ENCODE assay signal across 22 cellular contexts in the genomic region with DNA sequence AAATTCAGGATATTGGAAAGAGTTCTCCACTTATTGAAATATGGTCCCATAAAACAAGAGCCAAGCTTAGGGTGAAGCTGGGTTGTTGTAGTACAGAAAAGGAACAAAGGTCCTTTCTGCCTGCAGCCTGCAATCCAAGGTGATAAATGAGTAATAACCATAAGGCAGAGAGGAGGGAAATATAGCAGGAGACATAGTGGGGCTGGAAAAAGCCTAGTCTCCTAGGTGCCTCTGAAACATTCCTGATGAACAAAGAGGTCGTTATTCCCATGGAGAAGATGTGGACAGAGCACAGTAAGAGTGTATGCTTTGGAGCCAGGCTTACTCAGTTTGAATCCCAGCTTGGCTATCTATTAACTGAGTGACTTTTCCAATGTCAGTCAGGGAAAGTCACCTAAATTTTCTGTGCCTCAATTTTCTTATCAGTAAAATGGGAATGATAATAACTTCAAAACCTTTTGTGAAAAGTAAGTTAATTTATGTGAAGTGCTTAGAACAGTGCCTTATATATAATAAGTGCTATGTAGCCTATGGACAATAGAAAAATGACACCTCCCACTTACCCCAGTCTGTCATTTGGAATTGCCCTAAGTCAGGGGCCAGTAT.
"Had no signal": no experiment of that assay in that cellular context is flagged by ENCODE, and none has a peak within 500 bp of the region (broad histone marks: within the 10 kb centered on the region; RNA-seq: fewer than 3 reads in every experiment).

No MANE protein-coding gene starts in this region.

- H3K4me3 ChIP-seq: ascending aorta, left lung, lower lobe of right lung, right atrium auricular region, spleen, suprapubic skin, tibial nerve had no signal

- H3K9me3 ChIP-seq: ascending aorta, left lung, lower lobe of right lung, suprapubic skin, tibial nerve had no signal

- H3K36me3 ChIP-seq: ascending aorta, brain microvascular endothelial cell, left lung, lower lobe of right lung, right atrium auricular region, spleen, suprapubic skin, tibial nerve had no signal

- ATAC-seq: activated CD4-positive, CD25-positive, alpha-beta regulatory T cell treated with anti-CD3 and anti-CD28 coated beads, Interleukin-2, amount 50 U/mL, for 24 hours; natural killer cell had no signal

- H3K4me1 ChIP-seq: ascending aorta, left lung, lower lobe of right lung, right atrium auricular region, spleen, suprapubic skin had no signal

- H3K27ac ChIP-seq: ascending aorta, brain microvascular endothelial cell, left lung, lower lobe of right lung, right atrium auricular region, spleen, suprapubic skin, tibial nerve, VCaP had no signal

- DNase-seq: activated CD4-positive, alpha-beta memory T cell treated with anti-CD3 and anti-CD28 coated beads, Interleukin-2, amount 10 ng/mL, durations not matched to agents 7 days and 5 days; activated CD4-positive, alpha-beta T cell treated with anti-CD3 and anti-CD28 coated beads, Interleukin-2, amount 10 ng/mL, durations not matched to agents 24 days and 14 days; activated CD8-positive, alpha-beta memory T cell treated with anti-CD3 and anti-CD28 coated beads, Interleukin-2, amount 50 U/mL, for 48 hours; activated gamma-delta T cell; activated naive CD4-positive, alpha-beta T cell treated with anti-CD3 and anti-CD28 coated beads, Interleukin-2, amount 10 ng/mL, durations not matched to agents 7 days and 5 days; activated naive CD8-positive, alpha-beta T cell treated with anti-CD3 and anti-CD28 coated beads, Interleukin-2, amount 10 ng/mL, durations not matched to agents 7 days and 5 days; activated T-cell treated with anti-CD3 and anti-CD28 coated beads, Interleukin-2, amount 50 U/mL, for 24 hours; cortex of kidney; head of caudate nucleus; left lung; lower lobe of right lung; mesenchymal stem cell; natural killer cell; spleen; stimulated activated naive CD4-positive, alpha-beta T cell had no signal

- H3K27me3 ChIP-seq: ascending aorta, brain microvascular endothelial cell, left lung, right atrium auricular region, spleen, suprapubic skin, tibial nerve had no signal
